Comparison of ENCODE assay signal across 13 cellular contexts in genomic region chr9:136010615-136011341, GRCh38. TPM values are rescaled to one million over a fixed set of nuclear protein-coding genes. Genes with fewer than 3 reads are reported as not detected.
DNase-seq lines count a peak whose midpoint lies in the region; ATAC-seq, FAIRE-seq and TF ChIP-seq lines count a peak whose summit lies in the region.
"Had no signal": no experiment of that assay in that cellular context is flagged by ENCODE, and none has a peak within 500 bp of the region (broad histone marks: within the 10 kb centered on the region; RNA-seq: fewer than 3 reads in every experiment).

No MANE protein-coding gene starts in this region.

- TF ChIP-seq RAD21 in IMR-90 (IDR thresholded peaks at IDR 0.05; ENCODE audit: low read length) (no peak), HepG2 (CRISPR knock-in tag; IDR thresholded peaks at IDR 0.05) (no peak)

- H3K9me3 ChIP-seq in IMR-90 (ENCODE audit: control insufficient read depth, insufficient read depth, low read length) (no peaks in the 10 kb centered on the region), HepG2 (ENCODE audit: low read length) (no peaks in the 10 kb centered on the region)
- H3K9me3 ChIP-seq in CD8-positive, alpha-beta T cell (ENCODE audit: low read length), result no peaks in the 10 kb centered on the region

- intact Hi-C loops in IMR-90 (cut with micrococcal nuclease), result no loop called here
- intact Hi-C loops in HepG2 (cut with micrococcal nuclease; ENCODE audit: unreplicated experiment), result loop anchor here (5.0 kb wide), 1 partner anchor 42 kb away; no protein-coding TSS in a partner anchor
- intact Hi-C loops in CD8-positive, alpha-beta T cell (cut with DNase I, micrococcal nuclease), result no loop called here

- H4K91ac ChIP-seq in IMR-90 (ENCODE audit: insufficient read depth, low read depth, low read length), result no peak overlapping the region

- peaks cover 8% of the 10 kb centered on the region for H3K27me3 Mint-ChIP-seq in endothelial cell (ENCODE audit: unreplicated experiment)
- H3K27me3 Mint-ChIP-seq in stimulated activated memory B cell treated with anti-CD40 and anti-IgM and Interleukin-4, amounts not matched to agents 10 μg/mL and 1 μg/mL and 100 μg/mL, for 72 hours, result peaks cover 34% of the 10 kb centered on the region
- no peaks in the 10 kb centered on the region for H3K27me3 Mint-ChIP-seq in CD8-positive, alpha-beta T cell (ENCODE audit: low read depth)
- H3K27me3 Mint-ChIP-seq: activated CD4-positive, alpha-beta memory T cell treated with anti-CD3 and anti-CD28 coated beads for 36 hours had no signal

- TF ChIP-seq EP300 in HepG2 (IDR thresholded peaks at IDR 0.05; ENCODE audit: low read depth in 2 of 2, low read length in 2 of 2), result no peak
- no peak for TF ChIP-seq EP300 in HepG2 (CRISPR knock-in tag; IDR thresholded peaks at IDR 0.05; ENCODE audit: borderline replicate concordance)

- TF ChIP-seq CTCF in IMR-90 (conservative IDR thresholded peaks at IDR 0.05; ENCODE audit: low read depth, low read length) (no peak), endothelial cell (IDR thresholded peaks at IDR 0.05; ENCODE audit: unreplicated experiment) (no peak), HepG2 (CRISPR knock-in tag; IDR thresholded peaks at IDR 0.05) (no peak)
- no peak for TF ChIP-seq CTCF in CD8-positive, alpha-beta T cell (IDR thresholded peaks at IDR 0.05)

- no peak overlapping the region for H3K18ac ChIP-seq in IMR-90 (ENCODE audit: low read depth, low read length)

- H3K4me1 Mint-ChIP-seq in endothelial cell (ENCODE audit: unreplicated experiment), result peaks cover 36% of the 10 kb centered on the region
- H3K4me1 Mint-ChIP-seq in stimulated activated memory B cell treated with anti-CD40 and anti-IgM and Interleukin-4, amounts not matched to agents 10 μg/mL and 1 μg/mL and 100 μg/mL, for 72 hours, result no peaks in the 10 kb centered on the region
- H3K4me1 Mint-ChIP-seq in CD8-positive, alpha-beta T cell (ENCODE audit: low read depth), result no peaks in the 10 kb centered on the region

- H3K4me2 ChIP-seq in IMR-90 (ENCODE audit: low read depth, low read length) (no peak overlapping the region), HepG2 (ENCODE audit: low read depth, low read length) (peak overlapping the region; percentile 70)

- H3K4me3 ChIP-seq in IMR-90 (ENCODE audit: insufficient read depth, low read depth, low read length) (no peak overlapping the region), HepG2 (replicated peaks in 1 of 3; ENCODE audit: insufficient read depth in 1 of 3, low read depth in 2 of 3, low read length in 3 of 3) (peak overlapping the region in 2 of 3 experiments; percentile 38 to 66; a peak in 5 of 6 replicates)
- no peak overlapping the region for H3K4me3 ChIP-seq in CD8-positive, alpha-beta T cell (ENCODE audit: low read depth, low read length)

- H4K5ac ChIP-seq in IMR-90 (ENCODE audit: low read depth, low read length), result no peak overlapping the region

- no peak overlapping the region for H3K4ac ChIP-seq in IMR-90 (ENCODE audit: low read depth, low read length)

- no peak overlapping the region for H3K4me3 Mint-ChIP-seq in endothelial cell (ENCODE audit: unreplicated experiment)
- no peak overlapping the region for H3K4me3 Mint-ChIP-seq in stimulated activated memory B cell treated with anti-CD40 and anti-IgM and Interleukin-4, amounts not matched to agents 10 μg/mL and 1 μg/mL and 100 μg/mL, for 72 hours
- no peak overlapping the region for H3K4me3 Mint-ChIP-seq in CD8-positive, alpha-beta T cell
- H3K4me3 Mint-ChIP-seq: activated CD4-positive, alpha-beta memory T cell treated with anti-CD3 and anti-CD28 coated beads for 36 hours had no signal

- WGBS in IMR-90 (ENCODE audit: extremely low coverage in 2 of 2, insufficient read length in 1 of 2), 2 experiments, result 97% methylated on average over 7 of the region's 28 CpGs; no CpG with 5 or more reads in 1 of the 2 experiments
- WGBS in HepG2 (ENCODE audit: low lambda C conversion rate), result 83% methylated on average over 20 of the region's 28 CpGs

- no peak overlapping the region for H2BK120ac ChIP-seq in IMR-90 (ENCODE audit: low read depth, low read length)

- H3K27ac ChIP-seq in IMR-90 (ENCODE audit: insufficient read depth, low read length), result no peak overlapping the region
- H3K27ac ChIP-seq in HepG2 (ENCODE audit: extremely low read length, insufficient read depth, low read length), result peak overlapping the region; percentile 88
- no peak overlapping the region for H3K27ac ChIP-seq in CD8-positive, alpha-beta T cell (ENCODE audit: low read depth, low read length)

- H2AFZ ChIP-seq in IMR-90 (replicated peaks; ENCODE audit: low read length, poor library complexity), result peak overlapping the region; percentile 34
- H2AFZ ChIP-seq in HepG2 (ENCODE audit: low read length), result no peak overlapping the region

- in situ Hi-C loops in IMR-90 (cut with MboI; ENCODE audit: low sequenced_read_pairs) (no loop called here), HepG2 (cut with HindIII; ENCODE audit: extremely low pct_ligation_motif_present, low pct_unique_long_range_greater_than_20kb) (no loop called here)

- no peaks in the 10 kb centered on the region for H3K27me3 ChIP-seq in IMR-90 (ENCODE audit: control insufficient read depth, insufficient read depth, low read length)
- no peaks in the 10 kb centered on the region for H3K27me3 ChIP-seq in HepG2 (ENCODE audit: control insufficient read depth in 1 of 2, insufficient read depth in 2 of 2, low read length in 2 of 2)
- no peaks in the 10 kb centered on the region for H3K27me3 ChIP-seq in CD8-positive, alpha-beta T cell (ENCODE audit: insufficient read depth, low read length)

- POLR2A ChIA-PET in IMR-90 (lab: Charles Lee; ENCODE audit: unreplicated experiment) (no interaction called here), HepG2 (lab: Yijun Ruan, JAX) (interaction anchor here (1.4 to 2.5 kb wide), 8 partner anchors 8 to 107 kb away, joined by 3 to 98 read pairs (median 11); partner anchors contain the start of gene TMEM250)
- POLR2A ChIA-PET in CD8-positive, alpha-beta T cell (lab: Charles Lee), result no interaction called here

- H3K4me1 ChIP-seq in IMR-90 (ENCODE audit: control insufficient read depth, insufficient read depth, low read length) (peaks cover 23% of the 10 kb centered on the region), HepG2 (ENCODE audit: insufficient read depth, low read length) (peaks cover 95% of the 10 kb centered on the region)
- no peaks in the 10 kb centered on the region for H3K4me1 ChIP-seq in CD8-positive, alpha-beta T cell (ENCODE audit: insufficient read depth, low read length)

- FAIRE-seq in HepG2 (lab: Jason Lieb, UNC) (no peak), GM12891 (lab: Jason Lieb, UNC) (no peak)

- H3K9me1 ChIP-seq in IMR-90 (ENCODE audit: insufficient read depth, low read length), result peaks cover 12% of the 10 kb centered on the region

- ATAC-seq in IMR-90 (ENCODE audit: low read depth) (no peak), HepG2 (no peak), HG02970 (IDR thresholded peaks at IDR 0.05; ENCODE audit: low FRiP score, unreplicated experiment) (no peak)
- peak; percentile 18 for ATAC-seq in stimulated activated memory B cell treated with anti-CD40 and anti-IgM and Interleukin-4, amounts not matched to agents 10 μg/mL and 1 μg/mL and 100 μg/mL, for 72 hours
- no peak for ATAC-seq in CD8-positive, alpha-beta T cell

- no peak overlapping the region for H3K9ac ChIP-seq in IMR-90 (ENCODE audit: low read depth, low read length)
- peak overlapping the region; percentile 64 for H3K9ac ChIP-seq in HepG2 (ENCODE audit: insufficient read depth, low read depth, low read length)

- H3K9me3 Mint-ChIP-seq in endothelial cell (ENCODE audit: unreplicated experiment), result no peaks in the 10 kb centered on the region
- no peaks in the 10 kb centered on the region for H3K9me3 Mint-ChIP-seq in stimulated activated memory B cell treated with anti-CD40 and anti-IgM and Interleukin-4, amounts not matched to agents 10 μg/mL and 1 μg/mL and 100 μg/mL, for 72 hours
- no peaks in the 10 kb centered on the region for H3K9me3 Mint-ChIP-seq in CD8-positive, alpha-beta T cell
- H3K9me3 Mint-ChIP-seq: activated CD4-positive, alpha-beta memory T cell treated with anti-CD3 and anti-CD28 coated beads for 36 hours; activated T-helper 2 cell treated with anti-CD3 and anti-CD28 coated beads, Interferon-gamma antibody, Interleukin-2, Interleukin-4, amounts not matched to agents 10 μg/mL and 5 μg/mL and 100 μg/mL, durations not matched to agents 14 hours and 24 hours and 36 hours had no signal

- no peak overlapping the region for H2AK9ac ChIP-seq in IMR-90 (replicated peaks; ENCODE audit: low read depth, low read length, poor library complexity)

- H2BK20ac ChIP-seq in IMR-90 (ENCODE audit: low read depth, low read length), result no peak overlapping the region

- no peak for TF ChIP-seq POLR2A in IMR-90 (IDR thresholded peaks at IDR 0.05; ENCODE audit: low read depth, low read length)
- no peak for TF ChIP-seq POLR2A in HepG2 (IDR thresholded peaks at IDR 0.05; ENCODE audit: insufficient read depth in 1 of 2, low read depth in 2 of 2, low read length in 2 of 2)
- TF ChIP-seq POLR2A in GM12891 (IDR thresholded peaks at IDR 0.05; ENCODE audit: low read depth, low read length), result no peak

- H3K79me1 ChIP-seq in IMR-90 (ENCODE audit: low read depth in 1 of 2, low read length in 2 of 2), result peaks cover 9 to 47% of the 10 kb centered on the region in 2 experiments

- CTCF ChIA-PET in IMR-90 (lab: Yijun Ruan, JAX) (no interaction called here), HepG2 (lab: Yijun Ruan, JAX; ENCODE audit: low intra/inter-chr PET ratio, low total read pairs) (no interaction called here)
- CTCF ChIA-PET in CD8-positive, alpha-beta T cell (lab: Charles Lee), result no interaction called here

- H3K56ac ChIP-seq in IMR-90 (ENCODE audit: extremely low read depth, insufficient read depth, low read length), result no peak overlapping the region

- H3K23ac ChIP-seq in IMR-90 (ENCODE audit: low read depth, low read length), result no peak overlapping the region

- no peak overlapping the region for H3K14ac ChIP-seq in IMR-90 (replicated peaks; ENCODE audit: low read depth, low read length)

- H3K79me2 ChIP-seq in HepG2 (ENCODE audit: insufficient read depth, low read length), result peaks cover 5% of the 10 kb centered on the region

- H3K36me3 Mint-ChIP-seq in endothelial cell (ENCODE audit: low read depth, unreplicated experiment), result no peaks in the 10 kb centered on the region
- H3K36me3 Mint-ChIP-seq in stimulated activated memory B cell treated with anti-CD40 and anti-IgM and Interleukin-4, amounts not matched to agents 10 μg/mL and 1 μg/mL and 100 μg/mL, for 72 hours, result no peaks in the 10 kb centered on the region
- peaks cover 10% of the 10 kb centered on the region for H3K36me3 Mint-ChIP-seq in CD8-positive, alpha-beta T cell
- H3K36me3 Mint-ChIP-seq: activated CD4-positive, alpha-beta memory T cell treated with anti-CD3 and anti-CD28 coated beads for 36 hours had no signal

- H2BK15ac ChIP-seq in IMR-90 (ENCODE audit: low read depth, low read length), result no peak overlapping the region

- H4K20me1 ChIP-seq in IMR-90 (ENCODE audit: insufficient read depth, low read length), result peaks cover 14% of the 10 kb centered on the region; the same call in 1 of the 2 replicates
- H4K20me1 ChIP-seq in HepG2 (ENCODE audit: insufficient read depth, low read length), result no peaks in the 10 kb centered on the region

- BruUV-seq in IMR-90 (replicated peaks; lab: Mats Ljungman, UMichigan) (no TSS peak), HepG2 (replicated peaks; lab: Mats Ljungman, UMichigan) (no TSS peak)

- dilution Hi-C loops in IMR-90 (cut with HindIII; ENCODE audit: low sequenced_read_pairs, unreplicated experiment), result no loop called here

- DNase-seq in IMR-90 (no peak), endothelial cell (ENCODE audit: low spot score) (peak; percentile 72), HepG2 (ENCODE audit: low spot score) (no peak), GM12891 (ENCODE audit: insufficient read length, low spot score) (no peak), putamen (ENCODE audit: low spot score) (no peak)
- no peak for DNase-seq in CD8-positive, alpha-beta T cell
- DNase-seq: activated CD4-positive, alpha-beta memory T cell treated with anti-CD3 and anti-CD28 coated beads for 36 hours; DMS79 treated with DMSO at 0.1 percent for 48 hours; NCI-H2029; T-helper 9 cell had no signal

- H2BK5ac ChIP-seq in IMR-90 (ENCODE audit: low read depth, low read length, poor library complexity, severe bottlenecking), result no peak overlapping the region

- H3K27ac Mint-ChIP-seq in endothelial cell (ENCODE audit: unreplicated experiment), result peak overlapping the region; percentile 78
- H3K27ac Mint-ChIP-seq in stimulated activated memory B cell treated with anti-CD40 and anti-IgM and Interleukin-4, amounts not matched to agents 10 μg/mL and 1 μg/mL and 100 μg/mL, for 72 hours, result no peak overlapping the region
- H3K27ac Mint-ChIP-seq in CD8-positive, alpha-beta T cell, result no peak overlapping the region
- H3K27ac Mint-ChIP-seq: activated CD4-positive, alpha-beta memory T cell treated with anti-CD3 and anti-CD28 coated beads for 36 hours; activated T-helper 2 cell treated with anti-CD3 and anti-CD28 coated beads, Interferon-gamma antibody, Interleukin-2, Interleukin-4, amounts not matched to agents 10 μg/mL and 5 μg/mL and 100 μg/mL, durations not matched to agents 14 hours and 24 hours and 36 hours had no signal

- no peak overlapping the region for H2AK5ac ChIP-seq in IMR-90 (ENCODE audit: low read depth, low read length)

- no peak overlapping the region for H4K8ac ChIP-seq in IMR-90 (ENCODE audit: low read depth in 2 of 2, low read length in 2 of 2)

- peaks cover 25% of the 10 kb centered on the region for H3K36me3 ChIP-seq in IMR-90 (ENCODE audit: control insufficient read depth, insufficient read depth, low read length)
- peaks cover 1 to 5% of the 10 kb centered on the region in 2 experiments; a peak in 1 of 5 replicates for H3K36me3 ChIP-seq in HepG2 (replicated peaks in 1 of 2; ENCODE audit: control insufficient read depth in 1 of 2, insufficient read depth in 2 of 2, low read length in 2 of 2)
- no peaks in the 10 kb centered on the region for H3K36me3 ChIP-seq in CD8-positive, alpha-beta T cell (ENCODE audit: insufficient read depth, low read length)

RNA-seq across cellular contexts. Expression of gene UBAC1, which starts 49.6 kb away (rescaled TPM):
- total RNA-seq in IMR-90 (2012; rRNA removed) (25.3 and 33.6 TPM in 2 replicates), endothelial cell (ENCODE audit: unreplicated experiment) (46.8 TPM), HepG2 (2016; rRNA removed; fragmentation: Illumina TruSeq; extraction: Trizol) (28.7 and 32.2 TPM in 2 replicates)
- polyA plus RNA-seq in IMR-90 (2012; rRNA removed) (33.9 and 36.4 TPM in 2 replicates), HepG2 (2011; rRNA removed) (30.2 and 34.1 TPM in 2 replicates)
- polyA plus RNA-seq in IMR-90 (2012; cell fraction: cytosol; rRNA removed), result 38.7 and 47.1 TPM in 2 replicates
- 63.9 and 70.8 TPM in 2 replicates for polyA plus RNA-seq in IMR-90 (2012; cell fraction: nucleus; rRNA removed; ENCODE audit: low replicate concordance)
- 64.3 and 65.0 TPM in 2 replicates for total RNA-seq in HepG2 (2016; cell fraction: cytosol; rRNA removed; fragmentation: Illumina TruSeq; extraction: Trizol; ENCODE audit: low read depth)
- total RNA-seq in HepG2 (2016; cell fraction: insoluble cytoplasmic fraction; rRNA removed; fragmentation: Illumina TruSeq; extraction: Trizol), result 24.0 and 31.6 TPM in 2 replicates
- total RNA-seq in HepG2 (2016; cell fraction: membrane; rRNA removed; fragmentation: Illumina TruSeq; extraction: Trizol), result 72.1 and 78.0 TPM in 2 replicates
- 18.2 and 19.5 TPM in 2 replicates for total RNA-seq in HepG2 (2016; cell fraction: nucleus; rRNA removed; fragmentation: Illumina TruSeq; extraction: Trizol)
- polyA plus RNA-seq in HepG2 (2011; cell fraction: cytosol; rRNA removed), result 21.2 and 27.8 TPM in 2 replicates
- polyA plus RNA-seq in HepG2 (2011; cell fraction: nucleus; rRNA removed), result 62.0 and 64.4 TPM in 2 replicates
- polyA plus RNA-seq in HepG2 (2012), result 11.8 and 12.0 TPM in 2 replicates
- 61.3 and 64.0 TPM in 2 replicates for polyA plus RNA-seq in HepG2 (2016; cell fraction: cytosol; fragmentation: Illumina TruSeq; extraction: Trizol; ENCODE audit: low read depth)
- 30.7 and 32.1 TPM in 2 replicates for polyA plus RNA-seq in HepG2 (2016; cell fraction: insoluble cytoplasmic fraction; fragmentation: Illumina TruSeq; extraction: Trizol; ENCODE audit: low read depth)
- 65.3 TPM in 2 replicates for polyA plus RNA-seq in HepG2 (2016; cell fraction: membrane; fragmentation: Illumina TruSeq; extraction: Trizol; ENCODE audit: low read depth)
- polyA plus RNA-seq in HepG2 (2016; cell fraction: nucleus; fragmentation: Illumina TruSeq; extraction: Trizol; ENCODE audit: insufficient read depth, low read depth), result 36.3 and 39.7 TPM in 2 replicates
- polyA minus RNA-seq in HepG2 (2011; rRNA and poly(A)+ RNA removed; ENCODE audit: low replicate concordance), result 13.4 and 58.0 TPM in 2 replicates
- polyA minus RNA-seq in HepG2 (2011; cell fraction: cytosol; rRNA and poly(A)+ RNA removed), result 6.0 and 8.0 TPM in 2 replicates
- 11.2 and 18.6 TPM in 2 replicates for polyA minus RNA-seq in HepG2 (2011; cell fraction: nucleus; rRNA and poly(A)+ RNA removed)
- total RNA-seq in CD8-positive, alpha-beta T cell, result 10 to 100 TPM; 18.5 to 22.0 TPM
- 25.6 TPM for polyA plus RNA-seq in GM12891 (2012; ENCODE audit: low read depth, missing spikeins)

Comparison
In these comparisons a context has a peak if more than half of its experiments do, and no peak if none do; other contexts are left out.
1. H3K4me3 ChIP-seq: peak in HepG2 (2 of 3); none in IMR-90 (single experiment) and CD8-positive, alpha-beta T cell (single experiment).